In the genomic region with DNA sequence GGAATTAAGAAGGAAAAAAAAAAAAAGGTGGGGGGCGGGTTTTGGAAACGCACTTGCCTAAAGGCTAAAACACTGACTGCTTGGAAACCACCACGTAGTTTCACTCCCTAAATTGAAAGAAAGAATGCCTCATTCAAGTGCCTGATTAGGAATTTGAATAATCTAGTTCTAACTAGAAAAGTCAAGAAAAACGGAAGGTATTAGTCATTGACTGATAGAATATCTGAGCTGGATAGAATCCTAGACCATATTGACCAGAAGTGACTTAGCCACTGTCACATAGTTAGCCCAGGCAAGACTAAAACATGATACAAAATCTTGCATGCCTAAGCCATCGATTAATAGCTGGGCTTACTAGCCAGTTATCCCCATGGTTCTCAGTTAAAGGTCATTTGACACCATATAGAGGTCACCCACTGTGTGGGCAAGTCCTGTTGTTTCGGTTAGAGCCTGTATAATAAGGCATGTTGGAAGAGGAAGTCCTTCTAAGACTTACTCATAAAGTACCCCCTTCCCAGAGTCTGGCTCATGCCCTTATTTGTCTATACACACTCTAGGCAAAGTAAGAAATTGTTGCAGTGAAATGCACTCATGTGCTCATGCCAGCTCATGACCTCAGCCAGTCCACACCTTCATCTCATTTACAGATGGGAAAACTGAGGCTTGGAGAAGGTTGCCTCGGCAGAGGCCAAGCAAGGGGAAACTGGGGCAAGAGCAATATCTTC, we compare ENCODE assay signal across 10 cellular contexts. TPM values are rescaled to one million over a fixed set of nuclear protein-coding genes. Genes with fewer than 3 reads are reported as not detected.
DNase-seq lines count a peak whose midpoint lies in the region; ATAC-seq and TF ChIP-seq lines count a peak whose summit lies in the region.
"Had no signal": no experiment of that assay in that cellular context is flagged by ENCODE, and none has a peak within 500 bp of the region (broad histone marks: within the 10 kb centered on the region; RNA-seq: fewer than 3 reads in every experiment).

No MANE protein-coding gene starts in this region.

- H3K9me3 ChIP-seq in Caco-2 = no peaks in the 10 kb centered on the region

- no peak for DNase-seq in Caco-2
- peak; percentile 32 for DNase-seq in HK-2 (ENCODE audit: unreplicated experiment)
- DNase-seq in coronary artery (ENCODE audit: low spot score) = no peak
- DNase-seq in NCI-H82 treated with DMSO at 0.1 percent for 48 hours (lab: John Stamatoyannopoulos, UW; ENCODE audit: unreplicated experiment) = no peak
- DNase-seq in epidermal melanocyte (ENCODE audit: insufficient read length, low spot score) = no peak
- DNase-seq in activated gamma-delta T cell (lab: John Stamatoyannopoulos, UW) = no peak
- DNase-seq in caudate nucleus (lab: John Stamatoyannopoulos, UW) = no peak
- DNase-seq: activated CD4-positive, alpha-beta T cell treated with anti-CD3 and anti-CD28 coated beads, Interleukin-2, amount 10 ng/mL, durations not matched to agents 24 days and 14 days had no signal

- H3K4me1 Mint-ChIP-seq in Caco-2 (ENCODE audit: low read depth, unreplicated experiment) = peaks cover 68% of the 10 kb centered on the region
- H3K4me1 Mint-ChIP-seq: activated CD4-positive, alpha-beta T cell treated with anti-CD3 and anti-CD28 coated beads, Interleukin-2, amount 10 ng/mL, durations not matched to agents 24 days and 14 days had no signal

- 0 out of 2 replicates have a peak, but pooled peaks cover 3% of the 10 kb centered on the region for H3K36me3 ChIP-seq in Caco-2 (ENCODE audit: control insufficient read depth, insufficient read depth, low read length)

- no peaks in the 10 kb centered on the region for H3K27me3 Mint-ChIP-seq in Caco-2 (ENCODE audit: insufficient read depth, unreplicated experiment)

- peak; percentile 80 for ATAC-seq in GM21526 (IDR thresholded peaks at IDR 0.05; ENCODE audit: low FRiP score, unreplicated experiment)
- ATAC-seq: K562 had no signal

- H3K27me3 ChIP-seq in Caco-2 (replicated peaks; ENCODE audit: control insufficient read depth, insufficient read depth, low read length) = no peaks in the 10 kb centered on the region

- H3K27ac Mint-ChIP-seq in Caco-2 (ENCODE audit: unreplicated experiment) = peak overlapping the region; percentile 47
- H3K27ac Mint-ChIP-seq: activated CD4-positive, alpha-beta T cell treated with anti-CD3 and anti-CD28 coated beads, Interleukin-2, amount 10 ng/mL, durations not matched to agents 24 days and 14 days had no signal

- CTCF ChIA-PET in Caco-2 (lab: Charles Lee) = no interaction called here

- intact Hi-C loops in Caco-2 (cut with micrococcal nuclease; ENCODE audit: unreplicated experiment) = no loop called here

- H3K9me3 Mint-ChIP-seq in Caco-2 (ENCODE audit: unreplicated experiment) = peaks cover 6% of the 10 kb centered on the region
- H3K9me3 Mint-ChIP-seq: activated CD4-positive, alpha-beta T cell treated with anti-CD3 and anti-CD28 coated beads, Interleukin-2, amount 10 ng/mL, durations not matched to agents 24 days and 14 days had no signal

- peaks cover 70% of the 10 kb centered on the region for H3K36me3 Mint-ChIP-seq in Caco-2 (ENCODE audit: insufficient read depth, unreplicated experiment)

- H3K4me3 ChIP-seq in Caco-2 (ENCODE audit: low read depth, low read length) (no peak overlapping the region), coronary artery (no peak overlapping the region)
- H3K4me3 ChIP-seq: K562 had no signal

- H3K4me1 ChIP-seq in Caco-2 = peaks cover 94% of the 10 kb centered on the region

- BruUV-seq in Caco-2 (replicated peaks; lab: Mats Ljungman, UMichigan) = no TSS peak

- TF ChIP-seq CTCF in Caco-2 (IDR thresholded peaks at IDR 0.05; ENCODE audit: insufficient read depth in 1 of 2, low read depth in 1 of 2, low read length in 1 of 2, severe bottlenecking in 1 of 2, unreplicated experiment in 1 of 2) = no peak
- no peak for TF ChIP-seq CTCF in coronary artery (IDR thresholded peaks at IDR 0.05)

- H3K4me3 Mint-ChIP-seq in Caco-2 (ENCODE audit: unreplicated experiment) = no peak overlapping the region
- H3K4me3 Mint-ChIP-seq: activated CD4-positive, alpha-beta T cell treated with anti-CD3 and anti-CD28 coated beads, Interleukin-2, amount 10 ng/mL, durations not matched to agents 24 days and 14 days had no signal

- H3K27ac ChIP-seq in coronary artery (peak overlapping the region; percentile 43 to 69), caudate nucleus (ENCODE audit: low read depth, low read length) (no peak overlapping the region)

- POLR2A ChIA-PET in Caco-2 (lab: Charles Lee) = interaction anchor here (0.6 to 0.7 kb wide), 2 partner anchors 29 to 40 kb away, joined by 3 to 4 read pairs; partner anchors contain the start of gene SH3RF2

RNA-seq across cellular contexts. Expression of gene SH3RF2, which starts 40.2 kb away (rescaled TPM):
- 49.4 and 55.0 TPM in 2 replicates for total RNA-seq in Caco-2 (2022)
- total RNA-seq: K562 had no signal
